In genomic region chr3:69096299-69096698, GRCh38 we compare ENCODE assay signal across 13 cellular contexts. TPM values are rescaled to one million over a fixed set of nuclear protein-coding genes. Genes with fewer than 3 reads are reported as not detected.
DNase-seq lines count a peak whose midpoint lies in the region; ATAC-seq and TF ChIP-seq lines count a peak whose summit lies in the region.
"Had no signal": no experiment of that assay in that cellular context is flagged by ENCODE, and none has a peak within 500 bp of the region (broad histone marks: within the 10 kb centered on the region; RNA-seq: fewer than 3 reads in every experiment).

No MANE protein-coding gene starts in this region.

- no peak for ATAC-seq in activated naive CD4-positive, alpha-beta T cell treated with anti-CD3 and anti-CD28 coated beads, Interleukin-2, amount 50 U/mL, for 72 hours
- ATAC-seq in naive B cell (ENCODE audit: low read depth in 2 of 2) (no peak), HG03039 (IDR thresholded peaks at IDR 0.05; ENCODE audit: unreplicated experiment) (no peak)

- H3K4me3 ChIP-seq in tibial artery, result no peak overlapping the region
- H3K4me3 ChIP-seq: neural progenitor cell had no signal

- intact Hi-C loops in tibial artery (cut with DNase I; ENCODE audit: low total_unique reads), result no loop called here

- no peaks in the 10 kb centered on the region for H3K27me3 ChIP-seq in tibial artery
- H3K27me3 ChIP-seq: neural progenitor cell had no signal

- no peak for TF ChIP-seq CTCF in tibial artery (IDR thresholded peaks at IDR 0.05)

- no peaks in the 10 kb centered on the region for H3K9me3 Mint-ChIP-seq in activated naive CD4-positive, alpha-beta T cell treated with anti-CD3 and anti-CD28 coated beads, Interleukin-2, amount 50 U/mL, for 24 hours
- peaks cover 0 to 5% of the 10 kb centered on the region in 2 donors for H3K9me3 Mint-ChIP-seq in activated naive CD4-positive, alpha-beta T cell treated with anti-CD3 and anti-CD28 coated beads, Interleukin-2, amount 50 U/mL, for 72 hours
- no peaks in the 10 kb centered on the region for H3K9me3 Mint-ChIP-seq in naive B cell
- H3K9me3 Mint-ChIP-seq: neural progenitor cell had no signal

- H3K4me1 ChIP-seq in tibial artery, result peaks cover 0 to 97% (median 61%) of the 10 kb centered on the region in 4 donors

- H3K27ac ChIP-seq in tibial artery, result peak overlapping the region; percentile 74 to 75
- H3K27ac ChIP-seq: neural progenitor cell had no signal

- H3K4me3 Mint-ChIP-seq in activated naive CD4-positive, alpha-beta T cell treated with anti-CD3 and anti-CD28 coated beads, Interleukin-2, amount 50 U/mL, for 24 hours, result peak overlapping the region; percentile 65
- peak overlapping the region in 4 of 8 donors; percentile 32 to 62 (median 48) for H3K4me3 Mint-ChIP-seq in naive B cell
- H3K4me3 Mint-ChIP-seq: neural progenitor cell had no signal

- H3K4me1 Mint-ChIP-seq in activated naive CD4-positive, alpha-beta T cell treated with anti-CD3 and anti-CD28 coated beads, Interleukin-2, amount 50 U/mL, for 24 hours, result peaks cover 79% of the 10 kb centered on the region
- peaks cover 56 to 78% (median 73%) of the 10 kb centered on the region in 3 donors for H3K4me1 Mint-ChIP-seq in naive B cell

- no peaks in the 10 kb centered on the region for H3K36me3 ChIP-seq in tibial artery
- H3K36me3 ChIP-seq: neural progenitor cell had no signal

- no peaks in the 10 kb centered on the region for H3K27me3 Mint-ChIP-seq in activated naive CD4-positive, alpha-beta T cell treated with anti-CD3 and anti-CD28 coated beads, Interleukin-2, amount 50 U/mL, for 24 hours
- no peaks in the 10 kb centered on the region for H3K27me3 Mint-ChIP-seq in naive B cell

- peak overlapping the region; percentile 23 for H3K27ac Mint-ChIP-seq in activated naive CD4-positive, alpha-beta T cell treated with anti-CD3 and anti-CD28 coated beads, Interleukin-2, amount 50 U/mL, for 24 hours
- H3K27ac Mint-ChIP-seq in activated naive CD4-positive, alpha-beta T cell treated with anti-CD3 and anti-CD28 coated beads, Interleukin-2, amount 50 U/mL, for 72 hours, result peak overlapping the region; percentile 72 to 94
- H3K27ac Mint-ChIP-seq in naive B cell, result peak overlapping the region; percentile 82 to 96 (median 92)
- H3K27ac Mint-ChIP-seq: neural progenitor cell had no signal

- H3K9me3 ChIP-seq in tibial artery, result no peaks in the 10 kb centered on the region

- no peak for DNase-seq in activated naive CD4-positive, alpha-beta T cell treated with Interleukin-2 at 50 U/mL for 16 hours
- no peak for DNase-seq in activated naive CD4-positive, alpha-beta T cell treated with anti-CD3 and anti-CD28 coated beads, Interleukin-2, amount 50 U/mL, for 72 hours (ENCODE audit: low spot score in 2 of 2)
- DNase-seq in naive B cell (no peak), tibial artery (no peak), mucosa of gallbladder (ENCODE audit: low spot score) (no peak), HT-29 (ENCODE audit: low spot score) (no peak)
- DNase-seq: activated CD4-positive, alpha-beta T cell treated with anti-CD3 and anti-CD28 coated beads, Interleukin-2, amount 50 U/mL, for 1 hour; amygdala; islet precursor cell had no signal

- peaks cover 13% of the 10 kb centered on the region for H3K36me3 Mint-ChIP-seq in activated naive CD4-positive, alpha-beta T cell treated with anti-CD3 and anti-CD28 coated beads, Interleukin-2, amount 50 U/mL, for 24 hours
- H3K36me3 Mint-ChIP-seq in activated naive CD4-positive, alpha-beta T cell treated with anti-CD3 and anti-CD28 coated beads, Interleukin-2, amount 50 U/mL, for 72 hours, result peaks cover 15 to 44% of the 10 kb centered on the region in 2 donors
- peaks cover 9 to 21% of the 10 kb centered on the region in 2 donors for H3K36me3 Mint-ChIP-seq in naive B cell
- H3K36me3 Mint-ChIP-seq: neural progenitor cell had no signal

RNA-seq across cellular contexts. Expression of gene ARL6IP5, which starts 11.6 kb away (rescaled TPM):
- 100 to 1,000 TPM in 1 of 2 donors, 10 to 100 TPM in 1; 73.5 to 108 TPM for total RNA-seq in activated naive CD4-positive, alpha-beta T cell treated with anti-CD3 and anti-CD28 coated beads, Interleukin-2, amount 50 U/mL, for 72 hours
- 100 to 1,000 TPM; 278 to 469 (median 324) TPM for polyA plus RNA-seq in naive B cell (ENCODE audit: low read depth in 6 of 6)
- 125 TPM for total RNA-seq in mucosa of gallbladder
- total RNA-seq in HT-29 (2014; rRNA removed; shearing (Covaris generic)), result 29.9 and 46.3 TPM in 2 replicates

RNA-seq across cellular contexts. Expression of gene UBA3, which starts 16.1 kb away (rescaled TPM):
- 10 to 100 TPM; 79.6 to 89.3 TPM for total RNA-seq in activated naive CD4-positive, alpha-beta T cell treated with anti-CD3 and anti-CD28 coated beads, Interleukin-2, amount 50 U/mL, for 72 hours
- 100 to 1,000 TPM in 1 of 6 donors, 10 to 100 TPM in 5; 57.8 to 123 (median 61.1) TPM for polyA plus RNA-seq in naive B cell (ENCODE audit: low read depth in 6 of 6)
- total RNA-seq in mucosa of gallbladder, result 59.1 TPM
- 30.5 and 34.4 TPM in 2 replicates for total RNA-seq in HT-29 (2014; rRNA removed; shearing (Covaris generic))

RNA-seq across cellular contexts. Expression of gene LMOD3, which starts 26.1 kb away (rescaled TPM):
- total RNA-seq in activated naive CD4-positive, alpha-beta T cell treated with anti-CD3 and anti-CD28 coated beads, Interleukin-2, amount 50 U/mL, for 72 hours, result not detected
- polyA plus RNA-seq in naive B cell (ENCODE audit: low read depth in 6 of 6), result under 1 TPM in 3 of 6 donors, not detected in 3; 0.05 to 0.19 (median 0.09) TPM
- total RNA-seq in mucosa of gallbladder, result 0.63 TPM
- 0.10 and 0.15 TPM in 2 replicates for total RNA-seq in HT-29 (2014; rRNA removed; shearing (Covaris generic))
- total RNA-seq: H4 had no signal

RNA-seq across cellular contexts. Expression of gene TMF1, which starts 44.2 kb away (rescaled TPM):
- 10 to 100 TPM; 43.2 to 44.3 TPM for total RNA-seq in activated naive CD4-positive, alpha-beta T cell treated with anti-CD3 and anti-CD28 coated beads, Interleukin-2, amount 50 U/mL, for 72 hours
- 10 to 100 TPM; 26.1 to 65.0 (median 54.4) TPM for polyA plus RNA-seq in naive B cell (ENCODE audit: low read depth in 6 of 6)
- total RNA-seq in mucosa of gallbladder, result 38.4 TPM
- total RNA-seq in HT-29 (2014; rRNA removed; shearing (Covaris generic)), result 8.5 and 9.9 TPM in 2 replicates

Comparison
In these comparisons a context has a peak if more than half of its experiments do, and no peak if none do; other contexts are left out.
1. H3K27ac Mint-ChIP-seq: peak in every context shown above with its lines; median percentile 92 in naive B cell; 83 in activated naive CD4-positive, alpha-beta T cell treated with anti-CD3 and anti-CD28 coated beads, Interleukin-2, amount 50 U/mL, for 72 hours; 23 in activated naive CD4-positive, alpha-beta T cell treated with anti-CD3 and anti-CD28 coated beads, Interleukin-2, amount 50 U/mL, for 24 hours.